24 cellular contexts compared by ENCODE assay signal in the genomic region with DNA sequence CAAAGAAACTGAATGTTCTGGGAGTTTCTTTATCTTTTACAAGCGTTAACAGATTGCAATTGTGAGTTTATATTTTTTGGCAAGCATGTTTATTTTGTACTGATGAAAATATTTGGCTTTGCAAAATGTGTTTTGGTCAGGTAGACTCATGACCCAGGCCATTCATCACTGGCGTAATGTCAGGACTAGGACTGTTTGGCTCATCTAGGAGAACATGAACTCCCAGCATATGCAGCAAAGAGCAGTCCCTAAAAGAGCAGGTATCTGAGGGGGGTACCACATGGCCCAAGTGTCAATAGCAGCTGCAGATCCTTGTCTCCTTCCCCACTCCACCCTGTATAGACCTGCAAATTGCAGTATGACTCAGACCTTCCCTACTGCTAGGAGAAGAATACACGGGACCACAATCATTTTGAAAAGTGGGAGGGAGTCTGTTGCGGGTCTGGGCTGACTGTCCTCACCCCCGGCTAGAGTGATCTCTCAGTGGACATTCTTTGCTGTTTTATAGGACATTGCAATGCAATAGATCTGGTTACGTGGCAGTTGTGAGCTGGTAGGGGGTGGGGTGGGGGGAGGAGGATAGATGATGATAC. TPM values are rescaled to one million over a fixed set of nuclear protein-coding genes. Genes with fewer than 3 reads are reported as not detected.
DNase-seq lines count a peak whose midpoint lies in the region; ATAC-seq lines count a peak whose summit lies in the region.
"Had no signal": no experiment of that assay in that cellular context is flagged by ENCODE, and none has a peak within 500 bp of the region (broad histone marks: within the 10 kb centered on the region; RNA-seq: fewer than 3 reads in every experiment).

No MANE protein-coding gene starts in this region.

- H3K18ac ChIP-seq in mesendoderm (ENCODE audit: low read length): no peak overlapping the region

- no peak overlapping the region for H3K56ac ChIP-seq in mesendoderm (ENCODE audit: low read length)

- no peak overlapping the region for H3K4me2 ChIP-seq in mesendoderm (ENCODE audit: low read length)

- H2BK120ac ChIP-seq in mesendoderm (ENCODE audit: low read depth, low read length): no peak overlapping the region

- H4K8ac ChIP-seq in mesendoderm (ENCODE audit: low read depth, low read length): no peak overlapping the region

- no peaks in the 10 kb centered on the region for H3K27me3 ChIP-seq in mesendoderm (ENCODE audit: insufficient read depth, low read length, poor library complexity)
- H3K27me3 ChIP-seq: thyroid gland had no signal

- DNase-seq in EL (peak; percentile 3), M059J (ENCODE audit: low read depth) (peak; percentile 53), astrocyte of the hippocampus (ENCODE audit: low read depth, low spot score) (peak; percentile 32), mesendoderm (peak; percentile 76), NCI-H2227 (lab: John Stamatoyannopoulos, UW; ENCODE audit: unreplicated experiment) (no peak), caudate nucleus (lab: John Stamatoyannopoulos, UW) (no peak)
- DNase-seq: activated CD4-positive, alpha-beta memory T cell treated with anti-CD3 and anti-CD28 coated beads for 36 hours; activated T-cell treated with anti-CD3 and anti-CD28 coated beads for 4 hours; DMS153; effector CD4-positive, alpha-beta T cell; HCEC 1CT; Kasumi-1; left colon; NCI-H1092 treated with DMSO at 0.1 percent for 48 hours; NCI-H82; OCI-M1; stimulated activated naive CD8-positive, alpha-beta T cell treated with anti-CD3 and anti-CD28 coated beads, Interleukin-15, Interleukin-2, amounts not matched to agents 100 U/mL and 50 U/mL, for 24 hours; thyroid gland; WERI-Rb-1 had no signal

- no peak overlapping the region for H3K4me3 ChIP-seq in mesendoderm (ENCODE audit: low read length)
- H3K4me3 ChIP-seq: thyroid gland had no signal

- no peaks in the 10 kb centered on the region for H3K36me3 ChIP-seq in mesendoderm (ENCODE audit: control insufficient read depth, insufficient read depth, low read length)
- H3K36me3 ChIP-seq: thyroid gland, WERI-Rb-1 had no signal

- peaks cover 2% of the 10 kb centered on the region for H3K4me1 ChIP-seq in mesendoderm (ENCODE audit: control insufficient read depth, low read depth, low read length)
- H3K4me1 ChIP-seq: thyroid gland had no signal

- no peak overlapping the region for H3K9ac ChIP-seq in mesendoderm (ENCODE audit: low read length)

- no peak overlapping the region for H2AK5ac ChIP-seq in mesendoderm (ENCODE audit: low read length)

- ATAC-seq in HG03432 (IDR thresholded peaks at IDR 0.05; ENCODE audit: unreplicated experiment) (no peak), GM19324 (IDR thresholded peaks at IDR 0.05; ENCODE audit: low FRiP score, unreplicated experiment) (no peak)
- ATAC-seq: left colon; stimulated activated naive CD8-positive, alpha-beta T cell treated with anti-CD3 and anti-CD28 coated beads, Interleukin-15, Interleukin-2, amounts not matched to agents 100 U/mL and 50 U/mL, for 24 hours had no signal

- no peak overlapping the region for H4K5ac ChIP-seq in mesendoderm (ENCODE audit: low read length)

- no peaks in the 10 kb centered on the region for H3K79me1 ChIP-seq in mesendoderm (ENCODE audit: low read length)

- no peak overlapping the region for H2BK5ac ChIP-seq in mesendoderm (ENCODE audit: low read length)

- H3K4ac ChIP-seq in mesendoderm (ENCODE audit: low read depth, low read length): no peak overlapping the region

- WGBS in mesendoderm (ENCODE audit: extremely low coverage, insufficient coverage, low lambda C conversion rate): no CpG with 5 or more reads among the region's 6 CpGs

- H2BK15ac ChIP-seq in mesendoderm (replicated peaks; ENCODE audit: low read depth): no peak overlapping the region

- no peak overlapping the region for H3K23ac ChIP-seq in mesendoderm (ENCODE audit: low read length)

- H3K79me2 ChIP-seq in mesendoderm (ENCODE audit: control insufficient read depth, insufficient read depth, low read length): no peaks in the 10 kb centered on the region

- no peak overlapping the region for H3K27ac ChIP-seq in mesendoderm (ENCODE audit: low read depth, low read length)
- H3K27ac ChIP-seq in caudate nucleus (ENCODE audit: low read depth, low read length): no peak overlapping the region
- H3K27ac ChIP-seq: thyroid gland, WERI-Rb-1 had no signal

RNA-seq across cellular contexts. Expression of a gene that starts 20.9 kb away (rescaled TPM):
- 0.39 and 0.44 TPM in 2 replicates for total RNA-seq in M059J (2014; rRNA removed; shearing (Covaris generic))
- polyA plus RNA-seq in mesendoderm (2013, experiment 1 of 2): 1.8 TPM
- 1.7 TPM for polyA plus RNA-seq in mesendoderm (2013, experiment 2 of 2)
- total RNA-seq: activated CD4-positive, alpha-beta memory T cell treated with anti-CD3 and anti-CD28 coated beads for 36 hours; mononuclear cell; T-helper 1 cell treated with Interleukin-12 subunit alpha and Interleukin-12 subunit beta and Interleukin-4 antibody, amounts not matched to agents 30 ng/mL and 1 ng/mL, for 36 hours had no signal
- polyA plus RNA-seq: CD14-positive monocyte had no signal

Comparison
In these comparisons a context has a peak if more than half of its experiments do, and no peak if none do; other contexts are left out.
1. DNase-seq: peak in EL (single experiment), M059J (single experiment), astrocyte of the hippocampus (single experiment) and mesendoderm (single experiment); none in NCI-H2227 (single experiment) and caudate nucleus (0 of 61).